10 cellular contexts compared by ENCODE assay signal in the genomic region with DNA sequence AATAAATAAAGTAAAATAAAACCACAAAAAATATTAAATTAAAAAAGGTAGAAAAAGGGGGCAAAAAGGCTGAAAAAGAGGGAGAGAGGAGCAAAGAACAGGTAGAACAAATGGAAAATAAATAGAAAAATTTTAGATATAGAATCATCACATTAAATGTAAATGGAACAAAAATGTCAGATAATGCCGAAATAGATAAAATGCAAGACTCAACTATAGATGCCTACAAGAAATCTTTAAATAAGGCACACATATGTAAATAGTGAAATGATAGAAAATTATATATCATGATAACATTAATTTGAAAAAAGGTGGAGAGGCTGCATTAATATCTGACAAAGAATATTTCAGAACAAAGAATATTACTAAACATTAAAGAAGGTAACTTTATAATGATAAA.
"Had no signal": no experiment of that assay in that cellular context is flagged by ENCODE, and none has a peak within 500 bp of the region (broad histone marks: within the 10 kb centered on the region; RNA-seq: fewer than 3 reads in every experiment).

No MANE protein-coding gene starts in this region.

- H3K36me3 Mint-ChIP-seq: IgD-negative memory B cell had no signal

- H3K4me1 Mint-ChIP-seq: GM23338, H9, IgD-negative memory B cell had no signal

- FAIRE-seq: H1, H54, HepG2 had no signal

- H3K27me3 Mint-ChIP-seq: IgD-negative memory B cell had no signal

- H3K4me3 Mint-ChIP-seq: GM23338, H9, HFFc6, IgD-negative memory B cell had no signal

- ATAC-seq: GM23338, HepG2 had no signal

- H3K27ac Mint-ChIP-seq: GM23338, H9, HFFc6, IgD-negative memory B cell had no signal

- H3K27ac ChIP-seq: HL-60 had no signal

- H3K4me3 ChIP-seq: GM23338 had no signal

- DNase-seq: H9, HCEC 1CT, HFFc6, KG1 had no signal
